ENCODE assay signal across 24 cellular contexts in the genomic region with DNA sequence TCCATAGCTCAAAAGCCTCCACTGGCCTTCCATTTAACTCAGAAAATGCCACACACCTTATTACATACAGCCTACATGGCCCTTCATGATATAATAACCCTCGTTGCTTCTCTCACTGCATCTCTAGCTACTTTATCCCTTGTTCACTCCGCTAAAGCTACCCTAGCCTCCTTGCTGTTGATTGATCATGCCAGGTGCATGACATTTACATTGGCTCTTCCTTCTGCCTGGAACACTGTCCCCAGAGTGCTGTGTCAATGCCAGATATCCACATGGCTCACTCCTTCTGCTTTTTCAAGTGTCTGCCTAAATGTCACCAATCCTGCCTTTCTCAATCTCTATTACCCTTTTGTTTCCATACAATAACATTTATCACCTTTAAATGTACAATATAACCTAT.
"Had no signal": no experiment of that assay in that cellular context is flagged by ENCODE, and none has a peak within 500 bp of the region (broad histone marks: within the 10 kb centered on the region; RNA-seq: fewer than 3 reads in every experiment).

No MANE protein-coding gene starts in this region.

- H3K36me3 Mint-ChIP-seq: immature natural killer cell had no signal

- H3K4me1 Mint-ChIP-seq: naive B cell, neural progenitor cell had no signal

- H3K9me3 ChIP-seq: body of pancreas, esophagus muscularis mucosa, testis, upper lobe of left lung had no signal

- H3K4me2 ChIP-seq: neural progenitor cell had no signal

- H3K27ac Mint-ChIP-seq: activated naive CD8-positive, alpha-beta T cell treated with anti-CD3 and anti-CD28 coated beads, Interleukin-2, amount 10 ng/mL, durations not matched to agents 7 days and 5 days; activated T-helper 17 cell treated with anti-CD3 and anti-CD28 coated beads, Interleukin-2, amount 50 U/mL, for 72 hours; immature natural killer cell; neural progenitor cell; progenitor cell of endocrine pancreas had no signal

- DNase-seq: activated CD4-positive, alpha-beta T cell treated with anti-CD3 and anti-CD28 coated beads, Interleukin-2, amount 50 U/mL, for 4 hours; activated naive CD4-positive, alpha-beta T cell; activated naive CD8-positive, alpha-beta T cell treated with anti-CD3 and anti-CD28 coated beads, Interleukin-2, amount 10 ng/mL, durations not matched to agents 7 days and 5 days; activated T-cell treated with anti-CD3 and anti-CD28 coated beads for 4 hours; amygdala; body of pancreas; dermis blood vessel endothelial cell; effector memory CD4-positive, alpha-beta T cell; immature natural killer cell; kidney glomerular epithelial cell; left ventricle myocardium superior; naive B cell; right cardiac atrium; small intestine; stimulated activated CD4-positive, alpha-beta T cell treated with anti-CD3 and anti-CD28 coated beads, Interleukin-15, amount 100 ng/mL, for 24 hours; stimulated activated CD4-positive, alpha-beta T cell treated with anti-CD3 and anti-CD28 coated beads, Interleukin-2, amount 100 ng/mL, for 48 hours; testis; upper lobe of left lung had no signal

- H3K27me3 Mint-ChIP-seq: activated naive CD8-positive, alpha-beta T cell treated with anti-CD3 and anti-CD28 coated beads, Interleukin-2, amount 10 ng/mL, durations not matched to agents 7 days and 5 days; activated T-helper 17 cell treated with anti-CD3 and anti-CD28 coated beads, Interleukin-2, amount 50 U/mL, for 72 hours; naive B cell; progenitor cell of endocrine pancreas had no signal

- H3K4me3 Mint-ChIP-seq: activated naive CD8-positive, alpha-beta T cell treated with anti-CD3 and anti-CD28 coated beads, Interleukin-2, amount 10 ng/mL, durations not matched to agents 7 days and 5 days; activated T-helper 17 cell treated with anti-CD3 and anti-CD28 coated beads, Interleukin-2, amount 50 U/mL, for 72 hours; immature natural killer cell; naive B cell; neural progenitor cell had no signal

- FAIRE-seq: endothelial cell of umbilical vein, small intestine, TTC549 had no signal

- H3K9me3 Mint-ChIP-seq: activated T-helper 17 cell treated with anti-CD3 and anti-CD28 coated beads, Interleukin-2, amount 50 U/mL, for 72 hours had no signal

- H3K27ac ChIP-seq: body of pancreas, esophagus muscularis mucosa, neural progenitor cell, testis, upper lobe of left lung had no signal

- ATAC-seq: activated T-helper 17 cell treated with anti-CD3 and anti-CD28 coated beads, Interleukin-2, amount 50 U/mL, for 72 hours; body of pancreas; left ventricle myocardium superior; right cardiac atrium had no signal

- H3K4me3 ChIP-seq: body of pancreas, esophagus muscularis mucosa, neural progenitor cell, testis, upper lobe of left lung had no signal

- H3K4me1 ChIP-seq: body of pancreas, esophagus muscularis mucosa, neural progenitor cell, testis, upper lobe of left lung had no signal
